ENCODE assay signal across 8 cellular contexts in the genomic region with DNA sequence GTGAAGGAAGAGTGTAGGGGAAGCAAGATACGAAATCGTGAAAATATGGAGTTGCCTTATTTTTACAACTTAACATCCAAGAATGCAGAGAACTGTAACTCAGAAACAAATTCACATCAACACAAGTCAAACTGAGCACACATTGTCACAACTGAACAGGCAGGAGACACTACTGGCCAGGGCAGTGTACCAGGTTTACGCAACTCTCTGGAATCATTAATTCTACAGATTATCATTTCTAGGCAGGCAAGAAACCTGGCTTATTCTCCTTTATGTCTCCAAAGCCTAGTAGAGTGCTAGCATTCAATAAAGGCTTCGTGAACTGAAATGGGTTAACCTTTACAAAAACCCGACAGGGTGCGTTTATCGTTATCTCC. TPM values are rescaled to one million over a fixed set of nuclear protein-coding genes. Genes with fewer than 3 reads are reported as not detected.
DNase-seq lines count a peak whose midpoint lies in the region; ATAC-seq lines count a peak whose summit lies in the region.

No MANE protein-coding gene starts in this region.

- ATAC-seq in Right ventricle myocardium inferior (peak; percentile 30), GM21360 (IDR thresholded peaks at IDR 0.05; ENCODE audit: unreplicated experiment) (no peak), GM18870 (IDR thresholded peaks at IDR 0.05; ENCODE audit: unreplicated experiment) (no peak)
- peak; percentile 8 for ATAC-seq in stimulated activated naive CD8-positive, alpha-beta T cell treated with anti-CD3 and anti-CD28 coated beads, Interleukin-15, amount 100 ng/mL, for 72 hours

- peaks cover 6 to 23% (median 13%) of the 10 kb centered on the region in 3 donors for H3K36me3 Mint-ChIP-seq in immature natural killer cell

- peak overlapping the region; percentile 83 to 95 (median 88) for H3K4me3 Mint-ChIP-seq in immature natural killer cell
- H3K4me3 Mint-ChIP-seq in stimulated activated naive CD8-positive, alpha-beta T cell treated with anti-CD3 and anti-CD28 coated beads, Interleukin-15, amount 100 ng/mL, for 72 hours, result peak overlapping the region; percentile 89 to 92

- H3K4me1 Mint-ChIP-seq in immature natural killer cell, result peaks cover 66 to 83% of the 10 kb centered on the region in 2 donors
- H3K4me1 Mint-ChIP-seq in stimulated activated naive CD8-positive, alpha-beta T cell treated with anti-CD3 and anti-CD28 coated beads, Interleukin-15, amount 100 ng/mL, for 72 hours, result peaks cover 61% of the 10 kb centered on the region

- H3K9me3 Mint-ChIP-seq in immature natural killer cell, result no peaks in the 10 kb centered on the region
- H3K9me3 Mint-ChIP-seq in stimulated activated naive CD8-positive, alpha-beta T cell treated with anti-CD3 and anti-CD28 coated beads, Interleukin-15, amount 100 ng/mL, for 72 hours, result no peaks in the 10 kb centered on the region

- peak overlapping the region; percentile 87 to 97 (median 93) for H3K27ac Mint-ChIP-seq in immature natural killer cell
- H3K27ac Mint-ChIP-seq in stimulated activated naive CD8-positive, alpha-beta T cell treated with anti-CD3 and anti-CD28 coated beads, Interleukin-15, amount 100 ng/mL, for 72 hours, result peak overlapping the region; percentile 98

- DNase-seq in Right ventricle myocardium inferior (ENCODE audit: missing footprints), result no peak
- no peak for DNase-seq in cardiac septum (ENCODE audit: low spot score)
- peak; percentile 12 for DNase-seq in amniotic epithelial cell (ENCODE audit: low read depth)
- no peak for DNase-seq in immature natural killer cell
- no peak for DNase-seq in stimulated activated naive CD8-positive, alpha-beta T cell treated with anti-CD3 and anti-CD28 coated beads, Interleukin-15, amount 100 ng/mL, for 72 hours
- no peak for DNase-seq in OCI-M2 (lab: John Stamatoyannopoulos, UW; ENCODE audit: unreplicated experiment)

- peaks cover 11 to 25% (median 21%) of the 10 kb centered on the region in 3 donors for H3K27me3 Mint-ChIP-seq in immature natural killer cell (ENCODE audit: low read depth in 3 of 3)
- no peaks in the 10 kb centered on the region for H3K27me3 Mint-ChIP-seq in stimulated activated naive CD8-positive, alpha-beta T cell treated with anti-CD3 and anti-CD28 coated beads, Interleukin-15, amount 100 ng/mL, for 72 hours

- intact Hi-C loops in Right ventricle myocardium inferior (cut with DNase I) (no loop called here), cardiac septum (cut with DNase I) (loop anchor here (5.0 to 10.0 kb wide), 2 partner anchors 45 to 163 kb away; a partner anchor contains a TSS)

RNA-seq across cellular contexts. Expression of a gene that starts 0.6 kb away (rescaled TPM):
- total RNA-seq in Right ventricle myocardium inferior (25.6 TPM), cardiac septum (28.3 TPM)
- 10 to 100 TPM; 34.0 to 54.6 (median 37.5) TPM for polyA plus RNA-seq in immature natural killer cell

RNA-seq across cellular contexts. Expression of a gene that starts 0.7 kb away (rescaled TPM):
- total RNA-seq in Right ventricle myocardium inferior (27.9 TPM), cardiac septum (27.9 TPM)
- polyA plus RNA-seq in immature natural killer cell, result 10 to 100 TPM; 42.1 to 73.4 (median 58.6) TPM

Comparison
In these comparisons a context has a peak if more than half of its experiments do, and no peak if none do; other contexts are left out.
1. ATAC-seq: peak in Right ventricle myocardium inferior (single experiment) and stimulated activated naive CD8-positive, alpha-beta T cell treated with anti-CD3 and anti-CD28 coated beads, Interleukin-15, amount 100 ng/mL, for 72 hours (single experiment); none in GM21360 (single experiment) and GM18870 (single experiment).